ENCODE assay signal across 23 cellular contexts in genomic region chr2:207071820-207072219, GRCh38.
DNase-seq lines count a peak whose midpoint lies in the region; ATAC-seq and TF ChIP-seq lines count a peak whose summit lies in the region.
"Had no signal": no experiment of that assay in that cellular context is flagged by ENCODE, and none has a peak within 500 bp of the region (broad histone marks: within the 10 kb centered on the region; RNA-seq: fewer than 3 reads in every experiment).

No MANE protein-coding gene starts in this region.

- no TSS peak for BruUV-seq in MCF 10A (replicated peaks; lab: Mats Ljungman, UMichigan)

- H3K9me3 Mint-ChIP-seq in CD4-positive, alpha-beta T cell: no peaks in the 10 kb centered on the region
- H3K9me3 Mint-ChIP-seq in endodermal cell (no peaks in the 10 kb centered on the region), MCF 10A (ENCODE audit: unreplicated experiment) (no peaks in the 10 kb centered on the region)
- H3K9me3 Mint-ChIP-seq: activated CD4-positive, alpha-beta memory T cell treated with anti-CD3 and anti-CD28 coated beads for 36 hours; HFFc6; WTC11 had no signal

- no peak overlapping the region for H3K9ac ChIP-seq in endodermal cell (ENCODE audit: extremely low read depth, low read length, poor library complexity, severe bottlenecking)
- H3K9ac ChIP-seq: BLaER1 treated with 17β-estradiol and CSF1 and Interleukin-3, amounts not matched to agents 10 nM and 100 nM had no signal

- TF ChIP-seq CTCF in CD4-positive, alpha-beta T cell (IDR thresholded peaks at IDR 0.05): no peak
- peak; percentile 36 for TF ChIP-seq CTCF in endodermal cell (conservative IDR thresholded peaks at IDR 0.05)
- no peak for TF ChIP-seq CTCF in MCF 10A (IDR thresholded peaks at IDR 0.05; ENCODE audit: unreplicated experiment)

- H3K4me3 ChIP-seq in endodermal cell (ENCODE audit: low read length): no peak overlapping the region
- H3K4me3 ChIP-seq in SJCRH30: no peak overlapping the region
- H3K4me3 ChIP-seq: BLaER1 treated with 17β-estradiol and CSF1 and Interleukin-3, amounts not matched to agents 10 nM and 100 nM; cardiac muscle cell; K562; ovary; right atrium auricular region had no signal

- CTCF ChIA-PET in CD4-positive, alpha-beta T cell (lab: Charles Lee): no interaction called here
- CTCF ChIA-PET in MCF 10A (lab: Yijun Ruan, JAX): no interaction called here

- H3K27me3 ChIP-seq in CD4-positive, alpha-beta T cell (ENCODE audit: control insufficient read depth, insufficient read depth, low read length): no peaks in the 10 kb centered on the region
- H3K27me3 ChIP-seq in endodermal cell (ENCODE audit: control insufficient read depth, insufficient read depth, low read length, poor library complexity, severe bottlenecking) (no peaks in the 10 kb centered on the region), SJCRH30 (no peaks in the 10 kb centered on the region)
- H3K27me3 ChIP-seq: BLaER1 treated with 17β-estradiol and CSF1 and Interleukin-3, amounts not matched to agents 10 nM and 100 nM; cardiac muscle cell; ovary; right atrium auricular region had no signal

- no peak overlapping the region for H3K27ac ChIP-seq in CD4-positive, alpha-beta T cell (ENCODE audit: low read depth, low read length)
- no peak overlapping the region for H3K27ac ChIP-seq in endodermal cell (ENCODE audit: low read depth, low read length)
- no peak overlapping the region for H3K27ac ChIP-seq in SJCRH30
- H3K27ac ChIP-seq: BLaER1 treated with 17β-estradiol and CSF1 and Interleukin-3, amounts not matched to agents 10 nM and 100 nM; cardiac muscle cell; ovary; right atrium auricular region; RWPE1 had no signal

- intact Hi-C loops in CD4-positive, alpha-beta T cell (cut with DNase I, micrococcal nuclease): no loop called here
- intact Hi-C loops in MCF 10A (cut with micrococcal nuclease): loop anchor here (5.0 kb wide), 2 partner anchors 90 kb away; no protein-coding TSS in a partner anchor

- H3K36me3 Mint-ChIP-seq in CD4-positive, alpha-beta T cell (ENCODE audit: low read depth): no peaks in the 10 kb centered on the region
- H3K36me3 Mint-ChIP-seq in endodermal cell (ENCODE audit: low read depth) (no peaks in the 10 kb centered on the region), MCF 10A (ENCODE audit: insufficient read depth, unreplicated experiment) (peaks cover 5% of the 10 kb centered on the region)
- H3K36me3 Mint-ChIP-seq: activated CD4-positive, alpha-beta memory T cell treated with anti-CD3 and anti-CD28 coated beads for 36 hours; WTC11 had no signal

- H3K27me3 Mint-ChIP-seq in CD4-positive, alpha-beta T cell: no peaks in the 10 kb centered on the region
- H3K27me3 Mint-ChIP-seq in endodermal cell (ENCODE audit: insufficient read depth) (no peaks in the 10 kb centered on the region), MCF 10A (ENCODE audit: insufficient read depth, unreplicated experiment) (no peaks in the 10 kb centered on the region)

- H3K36me3 ChIP-seq in endodermal cell (ENCODE audit: control insufficient read depth, insufficient read depth, low read length): no peaks in the 10 kb centered on the region
- H3K36me3 ChIP-seq in SJCRH30: no peaks in the 10 kb centered on the region
- H3K36me3 ChIP-seq: BLaER1 treated with 17β-estradiol and CSF1 and Interleukin-3, amounts not matched to agents 10 nM and 100 nM; cardiac muscle cell; ovary; right atrium auricular region had no signal

- peaks cover 33% of the 10 kb centered on the region for H3K4me1 Mint-ChIP-seq in CD4-positive, alpha-beta T cell (ENCODE audit: low read depth)
- H3K4me1 Mint-ChIP-seq in endodermal cell (peaks cover 33% of the 10 kb centered on the region), MCF 10A (ENCODE audit: insufficient read depth, unreplicated experiment) (no peaks in the 10 kb centered on the region)

- no peak for DNase-seq in CD4-positive, alpha-beta T cell
- DNase-seq in HT-29 (ENCODE audit: low spot score) (peak; percentile 12), endodermal cell (no peak), MCF 10A (ENCODE audit: unreplicated experiment) (no peak), activated T-cell treated with anti-CD3 and anti-CD28 coated beads for 4 hours (no peak), SJCRH30 (no peak)
- DNase-seq in stimulated activated CD4-positive, alpha-beta T cell treated with anti-CD3 and anti-CD28 coated beads, Interleukin-4, amount 100 ng/mL, for 24 hours: no peak
- DNase-seq: activated CD4-positive, alpha-beta memory T cell treated with anti-CD3 and anti-CD28 coated beads for 36 hours; cortex of kidney; EL; HFFc6; left cardiac atrium; NCI-H2171 treated with DMSO at 0.1 percent for 48 hours; NCI-H524 treated with DMSO at 0.1 percent for 48 hours; ovary; T-helper 9 cell had no signal

- H3K4me1 ChIP-seq in endodermal cell (ENCODE audit: control insufficient read depth, insufficient read depth, low read length) (no peaks in the 10 kb centered on the region), SJCRH30 (peaks cover 18% of the 10 kb centered on the region)

- H3K27ac Mint-ChIP-seq in CD4-positive, alpha-beta T cell: no peak overlapping the region
- H3K27ac Mint-ChIP-seq in endodermal cell (no peak overlapping the region), MCF 10A (ENCODE audit: low read depth, unreplicated experiment) (no peak overlapping the region)
- H3K27ac Mint-ChIP-seq: activated CD4-positive, alpha-beta memory T cell treated with anti-CD3 and anti-CD28 coated beads for 36 hours; HFFc6; WTC11 had no signal

- H3K9me3 ChIP-seq in CD4-positive, alpha-beta T cell (ENCODE audit: control insufficient read depth, low read length): no peaks in the 10 kb centered on the region
- H3K9me3 ChIP-seq in endodermal cell (ENCODE audit: control insufficient read depth, low read length) (no peaks in the 10 kb centered on the region), SJCRH30 (replicated peaks) (no peaks in the 10 kb centered on the region)
- H3K9me3 ChIP-seq: BLaER1 treated with 17β-estradiol and CSF1 and Interleukin-3, amounts not matched to agents 10 nM and 100 nM; ovary; right atrium auricular region had no signal

- ATAC-seq in CD4-positive, alpha-beta T cell (ENCODE audit: poor library complexity): peak; percentile 65
- ATAC-seq in GM18502 (IDR thresholded peaks at IDR 0.05; ENCODE audit: poor library complexity, unreplicated experiment): peak; percentile 41
- ATAC-seq: K562, left cardiac atrium, WTC11 had no signal

- H3K4me3 Mint-ChIP-seq in CD4-positive, alpha-beta T cell: no peak overlapping the region
- H3K4me3 Mint-ChIP-seq in endodermal cell (no peak overlapping the region), MCF 10A (ENCODE audit: unreplicated experiment) (no peak overlapping the region)
- H3K4me3 Mint-ChIP-seq: activated CD4-positive, alpha-beta memory T cell treated with anti-CD3 and anti-CD28 coated beads for 36 hours; HFFc6; WTC11 had no signal

- POLR2A ChIA-PET in CD4-positive, alpha-beta T cell (lab: Charles Lee): interaction anchor here (0.8 kb wide), 1 partner anchor 453 kb away, joined by 3 read pairs; no protein-coding TSS in a partner anchor
- POLR2A ChIA-PET in MCF 10A (lab: Yijun Ruan, JAX): no interaction called here

- WGBS in endodermal cell (ENCODE audit: insufficient coverage in 1 of 2, insufficient read length in 1 of 2), 2 experiments: 90 to 93% methylated on average over 4 of the region's 4 CpGs
